Comparison of ENCODE assay signal across 11 cellular contexts in the genomic region with DNA sequence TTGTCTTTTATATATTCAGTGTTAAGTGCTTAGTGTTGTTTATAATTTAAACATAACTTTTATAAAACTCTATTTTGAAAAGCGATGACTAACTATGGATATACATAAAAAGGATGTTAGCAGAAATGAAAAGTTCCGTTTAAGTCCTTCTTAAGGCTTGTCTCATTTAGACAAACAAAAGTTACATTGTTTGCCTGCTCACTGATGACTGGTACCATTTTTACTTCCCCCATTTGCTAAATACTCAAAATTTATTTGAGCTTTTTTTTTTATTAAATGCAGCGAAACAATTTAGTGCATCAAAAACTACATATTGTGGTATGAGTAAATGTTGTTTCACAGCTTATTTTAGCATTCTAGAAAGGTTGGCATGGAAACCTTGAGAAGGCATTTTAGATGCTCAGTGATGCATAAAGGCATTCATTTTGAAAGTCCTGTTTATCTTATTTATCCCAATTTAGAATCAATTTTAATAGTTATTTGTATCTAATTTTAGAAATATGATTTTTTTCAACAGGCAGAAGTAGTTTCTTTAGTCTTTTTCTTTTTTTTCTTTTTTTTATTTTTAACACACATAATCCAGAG.
DNase-seq lines count a peak whose midpoint lies in the region; ATAC-seq and TF ChIP-seq lines count a peak whose summit lies in the region.
"Had no signal": no experiment of that assay in that cellular context is flagged by ENCODE, and none has a peak within 500 bp of the region (broad histone marks: within the 10 kb centered on the region; RNA-seq: fewer than 3 reads in every experiment).

No MANE protein-coding gene starts in this region.

- CTCF ChIA-PET in activated CD4-positive, alpha-beta memory T cell treated with anti-CD3 and anti-CD28 coated beads for 36 hours (lab: Charles Lee), result interaction anchor here (0.5 kb wide), 1 partner anchor 318 kb away, joined by 3 read pairs; no protein-coding TSS in a partner anchor

- H3F3A ChIP-seq in MM.1S (ENCODE audit: insufficient read depth, low read length), result peaks cover 21% of the 10 kb centered on the region

- no peaks in the 10 kb centered on the region for H3K27me3 ChIP-seq in MM.1S (replicated peaks; ENCODE audit: insufficient read depth, low read length)
- H3K27me3 ChIP-seq: upper lobe of left lung had no signal

- no peaks in the 10 kb centered on the region for H3K36me3 ChIP-seq in MM.1S (replicated peaks; ENCODE audit: insufficient read depth, low read length)
- H3K36me3 ChIP-seq: upper lobe of left lung had no signal

- peaks cover 34% of the 10 kb centered on the region for H3K4me1 ChIP-seq in MM.1S (ENCODE audit: low read length)

- no peak overlapping the region for H3K4me3 Mint-ChIP-seq in memory B cell
- no peak overlapping the region for H3K4me3 Mint-ChIP-seq in activated CD4-positive, alpha-beta memory T cell treated with anti-CD3 and anti-CD28 coated beads for 36 hours

- POLR2A ChIA-PET in activated CD4-positive, alpha-beta memory T cell treated with anti-CD3 and anti-CD28 coated beads for 36 hours (lab: Charles Lee), result no interaction called here

- no peaks in the 10 kb centered on the region for H3K9me2 ChIP-seq in MM.1S (replicated peaks; ENCODE audit: insufficient read depth, low read length)

- H4K20me1 ChIP-seq in MM.1S (ENCODE audit: insufficient read depth, low read length), result no peaks in the 10 kb centered on the region

- no peak overlapping the region for H3K4me2 ChIP-seq in MM.1S (ENCODE audit: low read depth, low read length)

- H3K4me3 ChIP-seq in MM.1S (ENCODE audit: low read length), result no peak overlapping the region
- H3K4me3 ChIP-seq: upper lobe of left lung had no signal

- H3K9me3 Mint-ChIP-seq in memory B cell, result no peaks in the 10 kb centered on the region
- no peaks in the 10 kb centered on the region for H3K9me3 Mint-ChIP-seq in activated CD4-positive, alpha-beta memory T cell treated with anti-CD3 and anti-CD28 coated beads for 36 hours

- H3K9me3 ChIP-seq in MM.1S (replicated peaks; ENCODE audit: insufficient read depth, low read length), result no peaks in the 10 kb centered on the region
- H3K9me3 ChIP-seq: upper lobe of left lung had no signal

- intact Hi-C loops in activated CD4-positive, alpha-beta memory T cell treated with anti-CD3 and anti-CD28 coated beads for 36 hours (cut with micrococcal nuclease), result no loop called here

- no peaks in the 10 kb centered on the region for H3K27me3 Mint-ChIP-seq in memory B cell
- no peaks in the 10 kb centered on the region for H3K27me3 Mint-ChIP-seq in activated CD4-positive, alpha-beta memory T cell treated with anti-CD3 and anti-CD28 coated beads for 36 hours

- peak; percentile 50 for ATAC-seq in GM18520 (IDR thresholded peaks at IDR 0.05; ENCODE audit: unreplicated experiment)
- peak; percentile 51 for ATAC-seq in GM21825 (IDR thresholded peaks at IDR 0.05; ENCODE audit: unreplicated experiment)
- ATAC-seq in HG03565 (IDR thresholded peaks at IDR 0.05; ENCODE audit: unreplicated experiment), result peak; percentile 55
- ATAC-seq in memory B cell (ENCODE audit: low read depth), result peak; percentile 16
- ATAC-seq in GM19023 (IDR thresholded peaks at IDR 0.05; ENCODE audit: unreplicated experiment), result no peak

- DNase-seq in memory B cell (ENCODE audit: low spot score in 2 of 2), result no peak
- DNase-seq in activated gamma-delta T cell (lab: John Stamatoyannopoulos, UW), result no peak
- DNase-seq in MM.1S, result no peak
- DNase-seq in activated CD4-positive, alpha-beta memory T cell treated with anti-CD3 and anti-CD28 coated beads for 36 hours, result no peak
- DNase-seq: NCI-H510A, upper lobe of left lung had no signal

- H3K79me2 ChIP-seq in MM.1S (ENCODE audit: low read length), result no peaks in the 10 kb centered on the region

- TF ChIP-seq CTCF in MM.1S (IDR thresholded peaks at IDR 0.05; ENCODE audit: low read length), result no peak

- no peak overlapping the region for H3K27ac Mint-ChIP-seq in memory B cell
- H3K27ac Mint-ChIP-seq in activated CD4-positive, alpha-beta memory T cell treated with anti-CD3 and anti-CD28 coated beads for 36 hours, result no peak overlapping the region

- H3K36me3 Mint-ChIP-seq in memory B cell, result no peaks in the 10 kb centered on the region
- no peaks in the 10 kb centered on the region for H3K36me3 Mint-ChIP-seq in activated CD4-positive, alpha-beta memory T cell treated with anti-CD3 and anti-CD28 coated beads for 36 hours

- H3K4me1 Mint-ChIP-seq in memory B cell, result peaks cover 20% of the 10 kb centered on the region
- H3K4me1 Mint-ChIP-seq in activated CD4-positive, alpha-beta memory T cell treated with anti-CD3 and anti-CD28 coated beads for 36 hours (ENCODE audit: low read depth), result peaks cover 9% of the 10 kb centered on the region

- H2AFZ ChIP-seq in MM.1S (ENCODE audit: low read length), result no peak overlapping the region

- no peak overlapping the region for H3K27ac ChIP-seq in MM.1S (ENCODE audit: low read length)
- H3K27ac ChIP-seq: upper lobe of left lung, VCaP had no signal

- H3K9ac ChIP-seq in MM.1S (ENCODE audit: low read length), result no peak overlapping the region
